In the genomic region with DNA sequence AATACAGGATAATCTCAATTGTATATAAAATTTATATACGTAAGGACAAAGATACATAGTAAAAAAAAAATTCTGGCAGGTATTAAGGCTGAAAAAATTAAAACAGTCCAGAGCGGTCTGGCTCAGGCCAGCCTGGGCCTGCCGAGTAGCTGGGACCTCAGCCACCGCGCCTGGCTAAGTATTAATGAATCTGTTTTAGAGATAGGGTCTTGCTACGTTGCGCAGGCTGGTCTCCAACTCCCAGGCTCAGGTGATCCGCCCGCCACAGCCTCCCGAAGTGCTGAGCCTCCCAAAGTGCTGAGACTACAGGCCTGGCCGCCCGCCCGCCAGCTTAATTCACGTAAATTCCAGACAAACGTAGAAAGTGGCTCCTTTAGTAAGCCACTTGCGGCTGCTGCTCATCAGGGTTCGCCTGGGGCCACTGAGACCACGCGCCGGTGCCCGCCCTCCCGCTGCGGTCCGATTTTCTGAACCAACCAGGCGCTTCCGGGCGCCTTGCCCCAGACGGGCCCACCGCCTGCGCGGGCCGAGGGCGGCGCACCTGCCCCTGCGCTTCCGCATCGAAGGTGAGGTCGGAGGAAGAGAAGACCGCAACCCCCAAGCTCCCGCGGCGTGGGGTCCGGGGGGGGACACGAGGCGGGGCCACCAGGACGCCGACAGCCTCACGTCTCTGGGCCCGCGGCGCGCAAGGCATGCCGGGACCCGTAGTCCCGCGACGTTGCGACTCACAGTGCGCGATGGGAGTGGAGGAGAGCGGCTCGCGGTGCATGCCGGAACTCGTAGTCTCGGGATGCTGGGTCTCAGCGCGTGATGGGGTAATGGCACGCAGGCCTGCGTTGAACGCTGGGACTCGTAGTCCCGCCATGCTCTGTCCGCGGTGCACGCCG, we compare ENCODE assay signal across 1 cellular context.
TF ChIP-seq lines count a peak whose summit lies in the region.

No MANE protein-coding gene starts in this region.

TF ChIP-seq in HepG2, 621 proteins besides CTCF, POLR2A, EP300 and RAD21 (continued from another document and continues in another):
- TF ChIP-seq, protein P1, sequence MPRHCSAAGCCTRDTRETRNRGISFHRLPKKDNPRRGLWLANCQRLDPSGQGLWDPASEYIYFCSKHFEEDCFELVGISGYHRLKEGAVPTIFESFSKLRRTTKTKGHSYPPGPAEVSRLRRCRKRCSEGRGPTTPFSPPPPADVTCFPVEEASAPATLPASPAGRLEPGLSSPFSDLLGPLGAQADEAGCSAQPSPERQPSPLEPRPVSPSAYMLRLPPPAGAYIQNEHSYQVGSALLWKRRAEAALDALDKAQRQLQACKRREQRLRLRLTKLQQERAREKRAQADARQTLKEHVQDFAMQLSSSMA (CRISPR knock-in tag; IDR thresholded peaks at IDR 0.05): peak; percentile 86; the same call in 1 of the 2 replicates
- TF ChIP-seq RELA (CRISPR knock-in tag; IDR thresholded peaks at IDR 0.05) (peak; percentile 13), ZNF263 (CRISPR knock-in tag; IDR thresholded peaks at IDR 0.05) (no peak), IKZF4 (CRISPR knock-in tag; IDR thresholded peaks at IDR 0.05; ENCODE audit: borderline replicate concordance, low read depth, not compliant biosample characterization) (no peak), ZNF550 (CRISPR knock-in tag; IDR thresholded peaks at IDR 0.05; ENCODE audit: borderline replicate concordance) (peak; percentile 77; the same call in 1 of the 2 replicates), ZNF256 (CRISPR knock-in tag; conservative IDR thresholded peaks at IDR 0.05) (no peak), ZNF672 (CRISPR knock-in tag; IDR thresholded peaks at IDR 0.05) (no peak), YEATS2 (CRISPR knock-in tag; IDR thresholded peaks at IDR 0.05; ENCODE audit: borderline replicate concordance) (peak; percentile 86), ZNF501 (CRISPR knock-in tag; IDR thresholded peaks at IDR 0.05) (peak; percentile 100), NPAS2 (CRISPR knock-in tag; IDR thresholded peaks at IDR 0.05; ENCODE audit: borderline replicate concordance) (no peak), ZNF547 (CRISPR knock-in tag; IDR thresholded peaks at IDR 0.05) (peak; percentile 92), GATAD2A (CRISPR knock-in tag; IDR thresholded peaks at IDR 0.05) (peak; percentile 69), ESRRA (CRISPR knock-in tag; IDR thresholded peaks at IDR 0.05; ENCODE audit: low read depth) (peak; percentile 77), ZNF282 (IDR thresholded peaks at IDR 0.05; ENCODE audit: partially characterized antibody) (no peak), ZNF431 (CRISPR knock-in tag; IDR thresholded peaks at IDR 0.05; ENCODE audit: borderline replicate concordance, low read depth) (no peak), EED (CRISPR knock-in tag; IDR thresholded peaks at IDR 0.05) (no peak; the same call in 1 of the 2 replicates), MAF1 (CRISPR knock-in tag; IDR thresholded peaks at IDR 0.05; ENCODE audit: borderline replicate concordance) (peak; percentile 24; the same call in 1 of the 2 replicates), TGIF2 (CRISPR knock-in tag; IDR thresholded peaks at IDR 0.05) (no peak), PCBP2 (optimal IDR thresholded peaks at IDR 0.05; ENCODE audit: low read depth, low read length, poor library complexity, severe bottlenecking) (no peak), BCL6 (CRISPR knock-in tag; IDR thresholded peaks at IDR 0.05) (peak; percentile 64), ZKSCAN8 (CRISPR knock-in tag; IDR thresholded peaks at IDR 0.05; ENCODE audit: borderline replicate concordance) (0 out of 2 replicates have a peak, but pooled peaks have one; percentile 61), ZKSCAN1 (IDR thresholded peaks at IDR 0.05; ENCODE audit: low read length) (no peak), FOXA1 (IDR thresholded peaks at IDR 0.05) (no peak), FOXA1 (CRISPR knock-in tag; IDR thresholded peaks at IDR 0.05) (no peak), HOXD1 (CRISPR knock-in tag; IDR thresholded peaks at IDR 0.05) (no peak; the same call in 1 of the 2 replicates), HES4 (CRISPR knock-in tag; IDR thresholded peaks at IDR 0.05; ENCODE audit: borderline replicate concordance) (0 out of 2 replicates have a peak, but pooled peaks have one; percentile 38), REL (CRISPR knock-in tag; conservative IDR thresholded peaks at IDR 0.05) (peak; percentile 89), ZNF670 (CRISPR knock-in tag; IDR thresholded peaks at IDR 0.05; ENCODE audit: borderline replicate concordance) (0 out of 2 replicates have a peak, but pooled peaks have one; percentile 73), NR2F2 (IDR thresholded peaks at IDR 0.05; ENCODE audit: borderline replicate concordance, low read depth) (no peak; the same call in 1 of the 2 replicates), CENPX (CRISPR knock-in tag; IDR thresholded peaks at IDR 0.05) (no peak), CBFB (CRISPR knock-in tag; IDR thresholded peaks at IDR 0.05) (peak; percentile 89), ISL2 (CRISPR knock-in tag; IDR thresholded peaks at IDR 0.05) (peak; percentile 42), SIX1 (CRISPR knock-in tag; IDR thresholded peaks at IDR 0.05; ENCODE audit: borderline replicate concordance) (no peak), ZNF235 (CRISPR knock-in tag; IDR thresholded peaks at IDR 0.05; ENCODE audit: borderline replicate concordance) (no peak), U2AF2 (IDR thresholded peaks at IDR 0.05; ENCODE audit: low read depth, low read length) (no peak), ZBTB38 (CRISPR knock-in tag; IDR thresholded peaks at IDR 0.05) (peak; percentile 89), ZNF24 (IDR thresholded peaks at IDR 0.05) (no peak), SMARCC2 (IDR thresholded peaks at IDR 0.05) (no peak), NFE2L2 (IDR thresholded peaks at IDR 0.05; ENCODE audit: low read length) (no peak), ZNF205 (CRISPR knock-in tag; IDR thresholded peaks at IDR 0.05) (no peak; the same call in 1 of the 2 replicates), ZNF614 (CRISPR knock-in tag; IDR thresholded peaks at IDR 0.05; ENCODE audit: borderline replicate concordance) (peak; percentile 82; the same call in 1 of the 2 replicates), ZZZ3 (CRISPR knock-in tag; IDR thresholded peaks at IDR 0.05; ENCODE audit: borderline replicate concordance) (no peak; the same call in 1 of the 2 replicates), ZFP36 (IDR thresholded peaks at IDR 0.05; ENCODE audit: borderline replicate concordance, low read depth, low read length, partially characterized antibody) (no peak), SMARCE1 (IDR thresholded peaks at IDR 0.05; ENCODE audit: borderline replicate concordance) (no peak), REXO4 (CRISPR knock-in tag; IDR thresholded peaks at IDR 0.05; ENCODE audit: borderline replicate concordance) (no peak), HOXA5 (CRISPR knock-in tag; IDR thresholded peaks at IDR 0.05) (peak; percentile 75), ZNF841 (CRISPR knock-in tag; IDR thresholded peaks at IDR 0.05; ENCODE audit: borderline replicate concordance) (0 out of 2 replicates have a peak, but pooled peaks have one; percentile 35), TBX3 (IDR thresholded peaks at IDR 0.05; ENCODE audit: borderline replicate concordance) (peak; percentile 25; the same call in 1 of the 2 replicates), ZMYM3 (CRISPR knock-in tag; IDR thresholded peaks at IDR 0.05) (peak; percentile 65), MIER2 (CRISPR knock-in tag; IDR thresholded peaks at IDR 0.05) (no peak), ZNF543 (CRISPR knock-in tag; IDR thresholded peaks at IDR 0.05) (peak; percentile 96), ZNF446 (CRISPR knock-in tag; IDR thresholded peaks at IDR 0.05) (no peak), RBM39 (IDR thresholded peaks at IDR 0.05; ENCODE audit: low read depth, low read length, poor library complexity, severe bottlenecking) (peak; percentile 86)
- TF ChIP-seq, protein P2, sequence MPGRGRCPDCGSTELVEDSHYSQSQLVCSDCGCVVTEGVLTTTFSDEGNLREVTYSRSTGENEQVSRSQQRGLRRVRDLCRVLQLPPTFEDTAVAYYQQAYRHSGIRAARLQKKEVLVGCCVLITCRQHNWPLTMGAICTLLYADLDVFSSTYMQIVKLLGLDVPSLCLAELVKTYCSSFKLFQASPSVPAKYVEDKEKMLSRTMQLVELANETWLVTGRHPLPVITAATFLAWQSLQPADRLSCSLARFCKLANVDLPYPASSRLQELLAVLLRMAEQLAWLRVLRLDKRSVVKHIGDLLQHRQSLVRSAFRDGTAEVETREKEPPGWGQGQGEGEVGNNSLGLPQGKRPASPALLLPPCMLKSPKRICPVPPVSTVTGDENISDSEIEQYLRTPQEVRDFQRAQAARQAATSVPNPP (CRISPR knock-in tag; IDR thresholded peaks at IDR 0.05): peak; percentile 80; the same call in 1 of the 2 replicates
- TF ChIP-seq, protein P3, sequence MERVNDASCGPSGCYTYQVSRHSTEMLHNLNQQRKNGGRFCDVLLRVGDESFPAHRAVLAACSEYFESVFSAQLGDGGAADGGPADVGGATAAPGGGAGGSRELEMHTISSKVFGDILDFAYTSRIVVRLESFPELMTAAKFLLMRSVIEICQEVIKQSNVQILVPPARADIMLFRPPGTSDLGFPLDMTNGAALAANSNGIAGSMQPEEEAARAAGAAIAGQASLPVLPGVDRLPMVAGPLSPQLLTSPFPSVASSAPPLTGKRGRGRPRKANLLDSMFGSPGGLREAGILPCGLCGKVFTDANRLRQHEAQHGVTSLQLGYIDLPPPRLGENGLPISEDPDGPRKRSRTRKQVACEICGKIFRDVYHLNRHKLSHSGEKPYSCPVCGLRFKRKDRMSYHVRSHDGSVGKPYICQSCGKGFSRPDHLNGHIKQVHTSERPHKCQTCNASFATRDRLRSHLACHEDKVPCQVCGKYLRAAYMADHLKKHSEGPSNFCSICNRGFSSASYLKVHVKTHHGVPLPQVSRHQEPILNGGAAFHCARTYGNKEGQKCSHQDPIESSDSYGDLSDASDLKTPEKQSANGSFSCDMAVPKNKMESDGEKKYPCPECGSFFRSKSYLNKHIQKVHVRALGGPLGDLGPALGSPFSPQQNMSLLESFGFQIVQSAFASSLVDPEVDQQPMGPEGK (CRISPR knock-in tag; IDR thresholded peaks at IDR 0.05): peak; percentile 100
- TF ChIP-seq, protein P4, sequence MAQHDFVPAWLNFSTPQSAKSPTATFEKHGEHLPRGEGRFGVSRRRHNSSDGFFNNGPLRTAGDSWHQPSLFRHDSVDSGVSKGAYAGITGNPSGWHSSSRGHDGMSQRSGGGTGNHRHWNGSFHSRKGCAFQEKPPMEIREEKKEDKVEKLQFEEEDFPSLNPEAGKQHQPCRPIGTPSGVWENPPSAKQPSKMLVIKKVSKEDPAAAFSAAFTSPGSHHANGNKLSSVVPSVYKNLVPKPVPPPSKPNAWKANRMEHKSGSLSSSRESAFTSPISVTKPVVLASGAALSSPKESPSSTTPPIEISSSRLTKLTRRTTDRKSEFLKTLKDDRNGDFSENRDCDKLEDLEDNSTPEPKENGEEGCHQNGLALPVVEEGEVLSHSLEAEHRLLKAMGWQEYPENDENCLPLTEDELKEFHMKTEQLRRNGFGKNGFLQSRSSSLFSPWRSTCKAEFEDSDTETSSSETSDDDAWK (CRISPR knock-in tag; IDR thresholded peaks at IDR 0.05): no peak
- TF ChIP-seq, protein P5, sequence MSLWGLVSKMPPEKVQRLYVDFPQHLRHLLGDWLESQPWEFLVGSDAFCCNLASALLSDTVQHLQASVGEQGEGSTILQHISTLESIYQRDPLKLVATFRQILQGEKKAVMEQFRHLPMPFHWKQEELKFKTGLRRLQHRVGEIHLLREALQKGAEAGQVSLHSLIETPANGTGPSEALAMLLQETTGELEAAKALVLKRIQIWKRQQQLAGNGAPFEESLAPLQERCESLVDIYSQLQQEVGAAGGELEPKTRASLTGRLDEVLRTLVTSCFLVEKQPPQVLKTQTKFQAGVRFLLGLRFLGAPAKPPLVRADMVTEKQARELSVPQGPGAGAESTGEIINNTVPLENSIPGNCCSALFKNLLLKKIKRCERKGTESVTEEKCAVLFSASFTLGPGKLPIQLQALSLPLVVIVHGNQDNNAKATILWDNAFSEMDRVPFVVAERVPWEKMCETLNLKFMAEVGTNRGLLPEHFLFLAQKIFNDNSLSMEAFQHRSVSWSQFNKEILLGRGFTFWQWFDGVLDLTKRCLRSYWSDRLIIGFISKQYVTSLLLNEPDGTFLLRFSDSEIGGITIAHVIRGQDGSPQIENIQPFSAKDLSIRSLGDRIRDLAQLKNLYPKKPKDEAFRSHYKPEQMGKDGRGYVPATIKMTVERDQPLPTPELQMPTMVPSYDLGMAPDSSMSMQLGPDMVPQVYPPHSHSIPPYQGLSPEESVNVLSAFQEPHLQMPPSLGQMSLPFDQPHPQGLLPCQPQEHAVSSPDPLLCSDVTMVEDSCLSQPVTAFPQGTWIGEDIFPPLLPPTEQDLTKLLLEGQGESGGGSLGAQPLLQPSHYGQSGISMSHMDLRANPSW (CRISPR knock-in tag; IDR thresholded peaks at IDR 0.05; ENCODE audit: borderline replicate concordance): peak; percentile 87
- TF ChIP-seq, protein P6, sequence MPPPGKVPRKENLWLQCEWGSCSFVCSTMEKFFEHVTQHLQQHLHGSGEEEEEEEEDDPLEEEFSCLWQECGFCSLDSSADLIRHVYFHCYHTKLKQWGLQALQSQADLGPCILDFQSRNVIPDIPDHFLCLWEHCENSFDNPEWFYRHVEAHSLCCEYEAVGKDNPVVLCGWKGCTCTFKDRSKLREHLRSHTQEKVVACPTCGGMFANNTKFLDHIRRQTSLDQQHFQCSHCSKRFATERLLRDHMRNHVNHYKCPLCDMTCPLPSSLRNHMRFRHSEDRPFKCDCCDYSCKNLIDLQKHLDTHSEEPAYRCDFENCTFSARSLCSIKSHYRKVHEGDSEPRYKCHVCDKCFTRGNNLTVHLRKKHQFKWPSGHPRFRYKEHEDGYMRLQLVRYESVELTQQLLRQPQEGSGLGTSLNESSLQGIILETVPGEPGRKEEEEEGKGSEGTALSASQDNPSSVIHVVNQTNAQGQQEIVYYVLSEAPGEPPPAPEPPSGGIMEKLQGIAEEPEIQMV (CRISPR knock-in tag; IDR thresholded peaks at IDR 0.05; ENCODE audit: low read depth): no peak
- TF ChIP-seq, protein P7, sequence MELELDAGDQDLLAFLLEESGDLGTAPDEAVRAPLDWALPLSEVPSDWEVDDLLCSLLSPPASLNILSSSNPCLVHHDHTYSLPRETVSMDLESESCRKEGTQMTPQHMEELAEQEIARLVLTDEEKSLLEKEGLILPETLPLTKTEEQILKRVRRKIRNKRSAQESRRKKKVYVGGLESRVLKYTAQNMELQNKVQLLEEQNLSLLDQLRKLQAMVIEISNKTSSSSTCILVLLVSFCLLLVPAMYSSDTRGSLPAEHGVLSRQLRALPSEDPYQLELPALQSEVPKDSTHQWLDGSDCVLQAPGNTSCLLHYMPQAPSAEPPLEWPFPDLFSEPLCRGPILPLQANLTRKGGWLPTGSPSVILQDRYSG (CRISPR knock-in tag; IDR thresholded peaks at IDR 0.05): no peak; the same call in 1 of the 2 replicates
- TF ChIP-seq, protein P8, sequence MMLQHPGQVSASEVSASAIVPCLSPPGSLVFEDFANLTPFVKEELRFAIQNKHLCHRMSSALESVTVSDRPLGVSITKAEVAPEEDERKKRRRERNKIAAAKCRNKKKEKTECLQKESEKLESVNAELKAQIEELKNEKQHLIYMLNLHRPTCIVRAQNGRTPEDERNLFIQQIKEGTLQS (CRISPR knock-in tag; IDR thresholded peaks at IDR 0.05): 0 out of 2 replicates have a peak, but pooled peaks have one; percentile 41
- TF ChIP-seq, protein P9, sequence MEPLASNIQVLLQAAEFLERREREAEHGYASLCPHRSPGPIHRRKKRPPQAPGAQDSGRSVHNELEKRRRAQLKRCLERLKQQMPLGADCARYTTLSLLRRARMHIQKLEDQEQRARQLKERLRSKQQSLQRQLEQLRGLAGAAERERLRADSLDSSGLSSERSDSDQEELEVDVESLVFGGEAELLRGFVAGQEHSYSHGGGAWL (CRISPR knock-in tag; IDR thresholded peaks at IDR 0.05): peak; percentile 73; the same call in 1 of the 2 replicates
- TF ChIP-seq, protein P10, sequence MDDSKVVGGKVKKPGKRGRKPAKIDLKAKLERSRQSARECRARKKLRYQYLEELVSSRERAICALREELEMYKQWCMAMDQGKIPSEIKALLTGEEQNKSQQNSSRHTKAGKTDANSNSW (CRISPR knock-in tag; IDR thresholded peaks at IDR 0.05; ENCODE audit: borderline replicate concordance): peak; percentile 12; the same call in 1 of the 2 replicates
